In genomic region chr2:242088471-242089212, GRCh38 we compare ENCODE assay signal across 8 cellular contexts.
DNase-seq lines count a peak whose midpoint lies in the region; ATAC-seq and TF ChIP-seq lines count a peak whose summit lies in the region.

No MANE protein-coding gene starts in this region.

- no peaks in the 10 kb centered on the region for H3K9me3 Mint-ChIP-seq in immature natural killer cell

- no CpG with 5 or more reads among the region's 103 CpGs for WGBS in mammary epithelial cell (ENCODE audit: low coverage, missing lambda C conversion rate)
- WGBS in spleen, 5 donors: 0 to 1% (median 1%) methylated on average over 54 to 103 of the region's 103 CpGs

- peaks cover 0 to 10% (median 7%) of the 10 kb centered on the region in 3 donors for H3K27me3 Mint-ChIP-seq in immature natural killer cell (ENCODE audit: low read depth in 3 of 3)

- dilution Hi-C loops in mammary epithelial cell (cut with HindIII; ENCODE audit: low sequenced_read_pairs): no loop called here

- H3K4me3 Mint-ChIP-seq in immature natural killer cell: peak overlapping the region; percentile 78 to 90 (median 84)

- CTCF ChIA-PET in AG04450 (lab: Charles Lee) (no interaction called here), mammary epithelial cell (lab: Charles Lee; ENCODE audit: low non-redundant PET) (no interaction called here)

- intact Hi-C loops in mammary epithelial cell (cut with micrococcal nuclease): no loop called here
- intact Hi-C loops in spleen (cut with DNase I; ENCODE audit: low total_unique reads): no loop called here

- H3K27ac ChIP-seq in AG04450 (ENCODE audit: low read depth, low read length) (no peak overlapping the region), VCaP (peak overlapping the region; percentile 66), mammary epithelial cell (ENCODE audit: insufficient read depth, low read depth, low read length) (peak overlapping the region; percentile 40), spleen (peak overlapping the region in 7 of 8 donors; percentile 32 to 89 (median 82))

- H3K79me2 ChIP-seq in mammary epithelial cell (ENCODE audit: insufficient read depth, low read length): peaks cover 35% of the 10 kb centered on the region

- no peaks in the 10 kb centered on the region for H4K20me1 ChIP-seq in mammary epithelial cell (ENCODE audit: insufficient read depth, low read length)

- H3K4me1 Mint-ChIP-seq in immature natural killer cell: peaks cover 25 to 36% of the 10 kb centered on the region in 2 donors

- no peaks in the 10 kb centered on the region for H3K36me3 Mint-ChIP-seq in immature natural killer cell

- TF ChIP-seq POLR2A in spleen (IDR thresholded peaks at IDR 0.05): peak in 1 of 3 donors; percentile 22

- TF ChIP-seq CTCF in AG04450 (IDR thresholded peaks at IDR 0.05; ENCODE audit: low read depth, low read length) (no peak), VCaP (conservative IDR thresholded peaks at IDR 0.05) (no peak), mammary epithelial cell (conservative IDR thresholded peaks at IDR 0.05 in 1 of 2, IDR thresholded peaks at IDR 0.05 in 1 of 2; ENCODE audit: extremely low read depth in 1 of 2, insufficient read depth in 1 of 2, low read depth in 1 of 2, low read length in 2 of 2) (no peak), spleen (IDR thresholded peaks at IDR 0.05 in 8 of 11, conservative IDR thresholded peaks at IDR 0.05 in 3 of 11) (no peak)

- H3K9me3 ChIP-seq in AG04450 (ENCODE audit: control insufficient read depth, insufficient read depth, low read length) (no peaks in the 10 kb centered on the region), mammary epithelial cell (replicated peaks; ENCODE audit: insufficient read depth, low read length) (no peaks in the 10 kb centered on the region), spleen (no peaks in the 10 kb centered on the region)

- H2AFZ ChIP-seq in mammary epithelial cell (ENCODE audit: low read depth, low read length): peak overlapping the region; percentile 92

- in situ Hi-C loops in mammary epithelial cell (cut with MboI; ENCODE audit: low sequenced_read_pairs in 2 of 2): no loop called here

- BruUV-seq in mammary epithelial cell (replicated peaks; lab: Mats Ljungman, UMichigan): no TSS peak

- H3K4me3 ChIP-seq in AG04450 (ENCODE audit: low read depth, low read length) (peak overlapping the region; percentile 76), mammary epithelial cell (replicated peaks in 1 of 3; ENCODE audit: insufficient read depth in 1 of 3, low read depth in 2 of 3, low read length in 3 of 3) (peak overlapping the region; percentile 73 to 76 (median 75)), spleen (peak overlapping the region; percentile 75 to 95 (median 88))

- peak overlapping the region; percentile 42 for H3K4me2 ChIP-seq in mammary epithelial cell (ENCODE audit: insufficient read depth, low read depth, low read length)

- DNase-seq in AG04450 (ENCODE audit: low read depth, low spot score) (peak; percentile 15), NCI-H2171 (lab: John Stamatoyannopoulos, UW) (peak; percentile 68), mammary epithelial cell (peak; percentile 84), immature natural killer cell (peak; percentile 92 to 93 (median 93)), spleen (peak; percentile 99)

- POLR2A ChIA-PET in AG04450 (lab: Yijun Ruan, JAX): no interaction called here

- H3K36me3 ChIP-seq in mammary epithelial cell (ENCODE audit: insufficient read depth, low read length) (no peaks in the 10 kb centered on the region), spleen (no peaks in the 10 kb centered on the region)

- H3K9ac ChIP-seq in mammary epithelial cell (ENCODE audit: insufficient read depth, low read length): no peak overlapping the region

- H3K4me1 ChIP-seq in mammary epithelial cell (ENCODE audit: insufficient read depth, low read length): no peaks in the 10 kb centered on the region
- H3K4me1 ChIP-seq in spleen: peaks cover 5 to 58% (median 30%) of the 10 kb centered on the region in 6 donors

- peak; percentile 64 for ATAC-seq in GM18873 (IDR thresholded peaks at IDR 0.05; ENCODE audit: low FRiP score, unreplicated experiment)
- peak; percentile 84 for ATAC-seq in HG03103 (IDR thresholded peaks at IDR 0.05; ENCODE audit: low read depth, unreplicated experiment)

- H3K27me3 ChIP-seq in AG04450 (ENCODE audit: control insufficient read depth, insufficient read depth, low read length) (peaks cover 5% of the 10 kb centered on the region), mammary epithelial cell (ENCODE audit: insufficient read depth, low read length) (no peaks in the 10 kb centered on the region), spleen (replicated peaks in 1 of 7) (no peaks in the 10 kb centered on the region)

- H3K27ac Mint-ChIP-seq in immature natural killer cell: peak overlapping the region in 5 of 6 donors; percentile 39 to 93 (median 85)

Comparison
In these comparisons a context has a peak if more than half of its experiments do, and no peak if none do; other contexts are left out.
1. DNase-seq: peak in every context shown above with its lines; median percentile 99 in spleen; 93 in immature natural killer cell; 84 in mammary epithelial cell; 68 in NCI-H2171; 15 in AG04450.